27 cellular contexts compared by ENCODE assay signal in the genomic region with DNA sequence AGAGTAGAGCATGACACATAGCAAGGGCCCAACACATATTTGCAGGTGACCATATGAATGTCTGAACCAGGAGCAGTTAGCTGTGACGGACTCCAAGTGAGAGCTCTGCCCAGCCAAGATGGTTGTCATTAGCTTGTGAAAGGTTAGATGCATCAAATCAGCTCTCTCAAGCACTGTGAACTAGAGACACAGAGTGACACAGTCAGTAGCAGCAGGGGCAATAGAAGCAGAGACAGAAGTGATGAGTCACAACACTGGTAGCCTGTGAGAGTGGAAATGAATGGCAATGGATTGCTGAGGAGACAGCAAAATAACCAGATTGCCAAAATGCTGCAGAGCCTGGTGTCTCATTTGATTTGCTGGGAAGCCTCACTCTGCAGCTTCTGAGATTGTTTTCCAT.
DNase-seq lines count a peak whose midpoint lies in the region; ATAC-seq, FAIRE-seq and TF ChIP-seq lines count a peak whose summit lies in the region.
"Had no signal": no experiment of that assay in that cellular context is flagged by ENCODE, and none has a peak within 500 bp of the region (broad histone marks: within the 10 kb centered on the region; RNA-seq: fewer than 3 reads in every experiment).

No MANE protein-coding gene starts in this region.

- H4K20me1 ChIP-seq in HepG2 (ENCODE audit: insufficient read depth, low read length): no peaks in the 10 kb centered on the region

- TF ChIP-seq POLR2A in HepG2 (IDR thresholded peaks at IDR 0.05; ENCODE audit: insufficient read depth in 1 of 2, low read depth in 2 of 2, low read length in 2 of 2) (no peak), right lobe of liver (IDR thresholded peaks at IDR 0.05) (no peak)

- H3K4me1 ChIP-seq in HepG2 (ENCODE audit: insufficient read depth, low read length) (no peaks in the 10 kb centered on the region), right lobe of liver (no peaks in the 10 kb centered on the region), kidney (ENCODE audit: control insufficient read depth in 1 of 2, insufficient read depth in 1 of 2, low read depth in 1 of 2, low read length in 2 of 2) (no peaks in the 10 kb centered on the region)
- H3K4me1 ChIP-seq: body of pancreas, heart right ventricle, Peyer's patch, SJCRH30, upper lobe of left lung had no signal

- no peak for ATAC-seq in HepG2
- ATAC-seq in right lobe of liver: no peak
- ATAC-seq in GM18517 (IDR thresholded peaks at IDR 0.05; ENCODE audit: unreplicated experiment): no peak
- ATAC-seq: activated CD8-positive, alpha-beta T cell treated with anti-CD3 and anti-CD28 coated beads for 36 hours; body of pancreas; HCT116; heart right ventricle had no signal

- no peak overlapping the region for H3K4me2 ChIP-seq in HepG2 (ENCODE audit: low read depth, low read length)

- no peak overlapping the region for H3K27ac ChIP-seq in HepG2 (ENCODE audit: extremely low read length, insufficient read depth, low read length)
- H3K27ac ChIP-seq in right lobe of liver: no peak overlapping the region
- H3K27ac ChIP-seq in kidney (ENCODE audit: low read depth in 2 of 2, low read length in 2 of 2): no peak overlapping the region
- H3K27ac ChIP-seq: body of pancreas, epithelial cell of prostate, heart right ventricle, HL-60, Peyer's patch, SJCRH30, upper lobe of left lung had no signal

- H2AFZ ChIP-seq in HepG2 (ENCODE audit: low read length): no peak overlapping the region

- in situ Hi-C loops in HepG2 (cut with HindIII; ENCODE audit: extremely low pct_ligation_motif_present, low pct_unique_long_range_greater_than_20kb): no loop called here

- H3K27me3 ChIP-seq in HepG2 (ENCODE audit: control insufficient read depth in 1 of 2, insufficient read depth in 2 of 2, low read length in 2 of 2) (no peaks in the 10 kb centered on the region), right lobe of liver (no peaks in the 10 kb centered on the region)
- H3K27me3 ChIP-seq: body of pancreas, heart right ventricle, Peyer's patch, SJCRH30, upper lobe of left lung had no signal

- TF ChIP-seq CTCF in HepG2 (CRISPR knock-in tag; IDR thresholded peaks at IDR 0.05): no peak
- no peak for TF ChIP-seq CTCF in right lobe of liver (IDR thresholded peaks at IDR 0.05)
- TF ChIP-seq CTCF in kidney (IDR thresholded peaks at IDR 0.05; ENCODE audit: borderline replicate concordance, extremely low read depth, insufficient read depth): no peak

- no peak for TF ChIP-seq RAD21 in HepG2 (CRISPR knock-in tag; IDR thresholded peaks at IDR 0.05)

- no peaks in the 10 kb centered on the region for H3K79me2 ChIP-seq in HepG2 (ENCODE audit: insufficient read depth, low read length)

- DNase-seq in HepG2 (ENCODE audit: low spot score) (no peak), right lobe of liver (no peak), T1000 (lab: John Stamatoyannopoulos, UW) (peak; percentile 7), islet precursor cell (peak; percentile 84), NCI-H1105 treated with DMSO at 0.1 percent for 48 hours (lab: John Stamatoyannopoulos, UW) (no peak), NCI-H2227 (lab: John Stamatoyannopoulos, UW; ENCODE audit: unreplicated experiment) (no peak), kidney (no peak)
- DNase-seq: activated CD4-positive, alpha-beta T cell treated with anti-CD3 and anti-CD28 coated beads for 1 hour; activated CD8-positive, alpha-beta T cell treated with anti-CD3 and anti-CD28 coated beads for 36 hours; activated T-cell treated with anti-CD3 and anti-CD28 coated beads for 4 hours; body of pancreas; COR-L47; heart right ventricle; IMR-90; NCI-H2029 treated with DMSO at 0.1 percent for 48 hours; NCI-H510A treated with DMSO at 0.1 percent for 48 hours; Peyer's patch; SJCRH30; T-helper 1 cell; upper lobe of left lung had no signal

- intact Hi-C loops in HepG2 (cut with micrococcal nuclease; ENCODE audit: unreplicated experiment): no loop called here
- intact Hi-C loops in right lobe of liver (cut with DNase I): no loop called here
- intact Hi-C loops in kidney (cut with DNase I): no loop called here

- POLR2A ChIA-PET in HepG2 (lab: Yijun Ruan, JAX): no interaction called here

- WGBS in HepG2 (ENCODE audit: low lambda C conversion rate): 13% methylated on average over 1 of the region's 1 CpG
- no CpG with 5 or more reads among the region's 1 CpG for WGBS in right lobe of liver (ENCODE audit: insufficient coverage, low coverage, low lambda C conversion rate, missing lambda C conversion rate)

- CTCF ChIA-PET in HepG2 (lab: Yijun Ruan, JAX; ENCODE audit: low intra/inter-chr PET ratio, low total read pairs): no interaction called here

- H3K9me3 ChIP-seq in HepG2 (ENCODE audit: low read length) (no peaks in the 10 kb centered on the region), right lobe of liver (no peaks in the 10 kb centered on the region), kidney (ENCODE audit: control insufficient read depth in 1 of 2, low read length in 2 of 2) (no peaks in the 10 kb centered on the region)
- H3K9me3 ChIP-seq: body of pancreas, Peyer's patch, SJCRH30, upper lobe of left lung had no signal

- H3K36me3 ChIP-seq in HepG2 (replicated peaks in 1 of 2; ENCODE audit: control insufficient read depth in 1 of 2, insufficient read depth in 2 of 2, low read length in 2 of 2) (no peaks in the 10 kb centered on the region), right lobe of liver (no peaks in the 10 kb centered on the region), kidney (ENCODE audit: control insufficient read depth in 1 of 2, insufficient read depth in 2 of 2, low read length in 2 of 2) (no peaks in the 10 kb centered on the region)
- H3K36me3 ChIP-seq: heart right ventricle, Peyer's patch, SJCRH30, upper lobe of left lung had no signal

- H3K4me3 ChIP-seq in HepG2 (replicated peaks in 1 of 3; ENCODE audit: insufficient read depth in 1 of 3, low read depth in 2 of 3, low read length in 3 of 3): no peak overlapping the region
- H3K4me3 ChIP-seq in right lobe of liver: no peak overlapping the region
- no peak overlapping the region for H3K4me3 ChIP-seq in kidney (ENCODE audit: low read length in 2 of 2)
- H3K4me3 ChIP-seq: body of pancreas, heart right ventricle, Peyer's patch, SJCRH30, upper lobe of left lung had no signal

- FAIRE-seq in HepG2 (lab: Jason Lieb, UNC): no peak
- FAIRE-seq in kidney (lab: Jason Lieb, UNC): no peak
- FAIRE-seq: A204.1, GM12891, TTC549 had no signal

- no peak for TF ChIP-seq EP300 in HepG2 (IDR thresholded peaks at IDR 0.05; ENCODE audit: low read depth in 2 of 2, low read length in 2 of 2)
- no peak for TF ChIP-seq EP300 in HepG2 (CRISPR knock-in tag; IDR thresholded peaks at IDR 0.05; ENCODE audit: borderline replicate concordance)

- no TSS peak for BruUV-seq in HepG2 (replicated peaks; lab: Mats Ljungman, UMichigan)

- H3K9ac ChIP-seq in HepG2 (ENCODE audit: insufficient read depth, low read depth, low read length): no peak overlapping the region
- H3K9ac ChIP-seq in kidney (ENCODE audit: low read length in 2 of 2): no peak overlapping the region

TF ChIP-seq in HepG2, 621 proteins besides CTCF, POLR2A, EP300 and RAD21:
- TF ChIP-seq JDP2 (CRISPR knock-in tag; IDR thresholded peaks at IDR 0.05; ENCODE audit: borderline replicate concordance) (no peak), ADNP (CRISPR knock-in tag; IDR thresholded peaks at IDR 0.05) (no peak), ZFP36 (IDR thresholded peaks at IDR 0.05; ENCODE audit: borderline replicate concordance, low read depth, low read length, partially characterized antibody) (no peak), MATR3 (CRISPR knock-in tag; IDR thresholded peaks at IDR 0.05) (no peak), CREB1 (IDR thresholded peaks at IDR 0.05) (peak; percentile 40; the same call in 1 of the 2 replicates), CREB1 (CRISPR knock-in tag; IDR thresholded peaks at IDR 0.05) (no peak), ZNF382 (CRISPR knock-in tag; IDR thresholded peaks at IDR 0.05; ENCODE audit: borderline replicate concordance) (no peak)

Comparison
In these comparisons a context has a peak if more than half of its experiments do, and no peak if none do; other contexts are left out.
1. DNase-seq: peak in T1000 (single experiment) and islet precursor cell (single experiment); none in HepG2 (single experiment), right lobe of liver (0 of 3), NCI-H1105 treated with DMSO at 0.1 percent for 48 hours (single experiment), NCI-H2227 (single experiment) and kidney (single experiment).